9 cellular contexts compared by ENCODE assay signal in the genomic region with DNA sequence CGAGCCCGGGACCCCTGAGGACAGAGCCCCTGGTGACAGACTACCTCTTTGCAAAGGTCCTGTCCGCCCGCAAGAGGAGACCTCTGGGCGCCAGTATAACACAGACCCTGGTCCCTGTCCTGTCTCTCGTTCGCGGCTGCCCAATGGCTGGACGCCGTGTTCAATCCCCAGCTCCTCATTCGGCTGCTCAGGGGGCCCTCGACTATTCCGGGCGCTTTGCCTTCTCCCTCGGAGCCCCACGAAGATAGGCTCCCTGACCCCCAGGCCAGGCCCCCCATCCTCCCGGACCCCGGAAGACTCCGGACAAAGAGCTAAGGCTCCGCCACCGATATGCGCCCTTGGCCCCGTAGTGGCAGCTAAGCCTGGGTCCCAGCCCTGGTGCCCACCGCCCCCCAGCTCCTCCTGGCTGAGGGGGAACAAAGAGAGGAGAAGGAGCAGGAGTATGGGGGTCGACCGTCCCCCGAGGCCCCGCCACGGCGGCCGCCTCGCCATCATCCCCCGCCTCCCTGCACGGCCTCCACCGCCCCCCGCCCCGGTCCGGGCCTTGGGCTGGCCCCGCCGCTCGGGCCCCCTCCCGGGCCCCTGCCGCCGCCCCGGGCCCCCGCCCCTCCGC. TPM values are rescaled to one million over a fixed set of nuclear protein-coding genes. Genes with fewer than 3 reads are reported as not detected.
DNase-seq lines count a peak whose midpoint lies in the region; ATAC-seq and TF ChIP-seq lines count a peak whose summit lies in the region.
"Had no signal": no experiment of that assay in that cellular context is flagged by ENCODE, and none has a peak within 500 bp of the region (broad histone marks: within the 10 kb centered on the region; RNA-seq: fewer than 3 reads in every experiment).

No MANE protein-coding gene starts in this region.

- H3K4me3 ChIP-seq in iPS-18a (ENCODE audit: low read length), result peak overlapping the region; percentile 56
- peak overlapping the region; percentile 47 to 60 (median 54) for H3K4me3 ChIP-seq in tibial nerve

- no peak for DNase-seq in activated T-cell treated with anti-CD3 and anti-CD28 coated beads, Interleukin-2, amount 50 U/mL, for 4 hours
- DNase-seq in activated T-cell treated with anti-CD3 and anti-CD28 coated beads for 4 hours (no peak), tibial nerve (ENCODE audit: low spot score in 2 of 2) (no peak)
- peak in 1 of 2 donors; percentile 15 for DNase-seq in activated T-cell treated with anti-CD3 and anti-CD28 coated beads, Interleukin-2, amount 50 U/mL, for 72 hours
- DNase-seq in activated CD4-positive, CD25-positive, alpha-beta regulatory T cell (lab: John Stamatoyannopoulos, UW), result no peak
- no peak for DNase-seq in naive thymus-derived CD8-positive, alpha-beta T cell

- no peaks in the 10 kb centered on the region for H3K9me3 Mint-ChIP-seq in activated T-cell treated with anti-CD3 and anti-CD28 coated beads, Interleukin-2, amount 50 U/mL, for 4 hours
- no peaks in the 10 kb centered on the region for H3K9me3 Mint-ChIP-seq in activated T-cell treated with anti-CD3 and anti-CD28 coated beads, Interleukin-2, amount 50 U/mL, for 72 hours
- peaks cover 0 to 2% (median 0%) of the 10 kb centered on the region in 9 donors for H3K9me3 Mint-ChIP-seq in naive thymus-derived CD8-positive, alpha-beta T cell

- POLR2A ChIA-PET in naive thymus-derived CD8-positive, alpha-beta T cell (lab: Charles Lee), result interaction anchor here (1.2 to 2.1 kb wide), 4 partner anchors 22 to 432 kb away, joined by 4 to 5 read pairs (median 4); a partner anchor contains a TSS

- TF ChIP-seq EP300 in tibial nerve (IDR thresholded peaks at IDR 0.05), result no peak

- 2 to 5% methylated on average over 10 to 20 of the region's 47 CpGs for WGBS in tibial nerve, 2 donors

- H3K4me1 ChIP-seq in iPS-18a (ENCODE audit: control insufficient read depth, low read depth, low read length) (peaks cover 4% of the 10 kb centered on the region), tibial nerve (peaks cover 0 to 33% (median 8%) of the 10 kb centered on the region in 4 donors)

- no peak for TF ChIP-seq POLR2A in tibial nerve (IDR thresholded peaks at IDR 0.05)

- H3K27ac Mint-ChIP-seq in activated T-cell treated with anti-CD3 and anti-CD28 coated beads, Interleukin-2, amount 50 U/mL, for 72 hours, result no peak overlapping the region
- peak overlapping the region in 1 of 10 donors; percentile 62 for H3K27ac Mint-ChIP-seq in naive thymus-derived CD8-positive, alpha-beta T cell

- H3K27ac ChIP-seq in iPS-18a (ENCODE audit: low read length), result no peak overlapping the region
- H3K27ac ChIP-seq in tibial nerve, result peak overlapping the region in 2 of 4 donors; percentile 93 to 98

- peaks cover 5% of the 10 kb centered on the region for H3K36me3 ChIP-seq in iPS-18a (ENCODE audit: control insufficient read depth, low read depth, low read length)
- H3K36me3 ChIP-seq in tibial nerve, result no peaks in the 10 kb centered on the region

- H3K4me1 Mint-ChIP-seq in activated T-cell treated with anti-CD3 and anti-CD28 coated beads, Interleukin-2, amount 50 U/mL, for 4 hours (ENCODE audit: low read depth), result peaks cover 22% of the 10 kb centered on the region
- peaks cover 21% of the 10 kb centered on the region for H3K4me1 Mint-ChIP-seq in activated T-cell treated with anti-CD3 and anti-CD28 coated beads, Interleukin-2, amount 50 U/mL, for 72 hours (ENCODE audit: low read depth)
- peaks cover 7 to 28% (median 24%) of the 10 kb centered on the region in 4 donors for H3K4me1 Mint-ChIP-seq in naive thymus-derived CD8-positive, alpha-beta T cell

- peak overlapping the region; percentile 50 for H3K4me3 Mint-ChIP-seq in activated T-cell treated with anti-CD3 and anti-CD28 coated beads, Interleukin-2, amount 50 U/mL, for 4 hours
- H3K4me3 Mint-ChIP-seq in activated T-cell treated with anti-CD3 and anti-CD28 coated beads, Interleukin-2, amount 50 U/mL, for 72 hours, result peak overlapping the region; percentile 75 to 99
- H3K4me3 Mint-ChIP-seq in naive thymus-derived CD8-positive, alpha-beta T cell, result peak overlapping the region in 5 of 10 donors; percentile 56 to 69 (median 61)

- H3K27me3 Mint-ChIP-seq in activated T-cell treated with anti-CD3 and anti-CD28 coated beads, Interleukin-2, amount 50 U/mL, for 4 hours (ENCODE audit: low read depth), result peaks cover 25% of the 10 kb centered on the region
- peaks cover 31% of the 10 kb centered on the region for H3K27me3 Mint-ChIP-seq in activated T-cell treated with anti-CD3 and anti-CD28 coated beads, Interleukin-2, amount 50 U/mL, for 72 hours (ENCODE audit: low read depth)
- H3K27me3 Mint-ChIP-seq in naive thymus-derived CD8-positive, alpha-beta T cell, result peaks cover 2 to 28% (median 11%) of the 10 kb centered on the region in 5 donors

- no peak for ATAC-seq in activated T-cell treated with anti-CD3 and anti-CD28 coated beads, Interleukin-2, amount 50 U/mL, for 4 hours
- ATAC-seq in activated T-cell treated with anti-CD3 and anti-CD28 coated beads, Interleukin-2, amount 50 U/mL, for 72 hours (replicated peaks in 1 of 2), result no peak
- ATAC-seq in HG03439 (IDR thresholded peaks at IDR 0.05; ENCODE audit: unreplicated experiment), result no peak
- ATAC-seq in naive thymus-derived CD8-positive, alpha-beta T cell, result no peak

- no peak overlapping the region for H3K9ac ChIP-seq in iPS-18a (ENCODE audit: low read length)

- H3K9me3 ChIP-seq in iPS-18a (ENCODE audit: control insufficient read depth, low read depth, low read length) (no peaks in the 10 kb centered on the region), tibial nerve (no peaks in the 10 kb centered on the region)

- no peak for TF ChIP-seq CTCF in tibial nerve (IDR thresholded peaks at IDR 0.05)

- no peaks in the 10 kb centered on the region for H3K36me3 Mint-ChIP-seq in activated T-cell treated with anti-CD3 and anti-CD28 coated beads, Interleukin-2, amount 50 U/mL, for 4 hours (ENCODE audit: insufficient read depth)
- peaks cover 2 to 8% of the 10 kb centered on the region in 2 donors for H3K36me3 Mint-ChIP-seq in activated T-cell treated with anti-CD3 and anti-CD28 coated beads, Interleukin-2, amount 50 U/mL, for 72 hours (ENCODE audit: insufficient read depth in 2 of 2)
- peaks cover 0 to 2% (median 0%) of the 10 kb centered on the region in 3 donors for H3K36me3 Mint-ChIP-seq in naive thymus-derived CD8-positive, alpha-beta T cell

- H3K27me3 ChIP-seq in iPS-18a (ENCODE audit: control insufficient read depth, insufficient read depth, low read length) (no peaks in the 10 kb centered on the region), tibial nerve (peaks cover 0 to 20% of the 10 kb centered on the region in 2 donors)

RNA-seq across cellular contexts. Expression of a gene that starts 0.4 kb away (rescaled TPM):
- total RNA-seq in activated T-cell treated with anti-CD3 and anti-CD28 coated beads, Interleukin-2, amount 50 U/mL, for 4 hours, result 10 to 100 TPM; 11.0 to 15.0 (median 12.3) TPM
- total RNA-seq in activated T-cell treated with anti-CD3 and anti-CD28 coated beads, Interleukin-2, amount 50 U/mL, for 72 hours, result 10 to 100 TPM; 14.2 to 17.4 TPM
- total RNA-seq in tibial nerve, result 10 to 100 TPM in 1 of 4 donors, 1 to 10 TPM in 2, under 1 TPM in 1; 0.87 to 13.5 (median 1.5) TPM
- total RNA-seq in naive thymus-derived CD8-positive, alpha-beta T cell, result 1 to 10 TPM; 7.1 to 7.9 TPM
- under 1 TPM; 0.21 to 0.60 (median 0.42) TPM for polyA plus RNA-seq in naive thymus-derived CD8-positive, alpha-beta T cell

RNA-seq across cellular contexts. Expression of a gene that starts 23.5 kb away (rescaled TPM):
- 10 to 100 TPM; 21.3 to 24.3 (median 22.0) TPM for total RNA-seq in activated T-cell treated with anti-CD3 and anti-CD28 coated beads, Interleukin-2, amount 50 U/mL, for 4 hours
- total RNA-seq in activated T-cell treated with anti-CD3 and anti-CD28 coated beads, Interleukin-2, amount 50 U/mL, for 72 hours, result 10 to 100 TPM; 27.7 to 27.8 TPM
- total RNA-seq in tibial nerve, result 10 to 100 TPM; 32.4 to 88.5 (median 51.8) TPM
- total RNA-seq in naive thymus-derived CD8-positive, alpha-beta T cell, result 10 to 100 TPM; 18.1 to 18.7 TPM
- 10 to 100 TPM in 1 of 3 donors, 1 to 10 TPM in 2; 8.1 to 14.2 (median 8.5) TPM for polyA plus RNA-seq in naive thymus-derived CD8-positive, alpha-beta T cell

RNA-seq across cellular contexts. Expression of a gene that starts 27.0 kb away (rescaled TPM):
- 10 to 100 TPM; 14.4 to 17.5 (median 17.2) TPM for total RNA-seq in activated T-cell treated with anti-CD3 and anti-CD28 coated beads, Interleukin-2, amount 50 U/mL, for 4 hours
- 10 to 100 TPM; 34.7 to 42.2 TPM for total RNA-seq in activated T-cell treated with anti-CD3 and anti-CD28 coated beads, Interleukin-2, amount 50 U/mL, for 72 hours
- 10 to 100 TPM; 13.8 to 26.4 (median 15.9) TPM for total RNA-seq in tibial nerve
- total RNA-seq in naive thymus-derived CD8-positive, alpha-beta T cell, result 10 to 100 TPM; 28.6 to 30.6 TPM
- polyA plus RNA-seq in naive thymus-derived CD8-positive, alpha-beta T cell, result 1 to 10 TPM; 3.0 to 3.7 (median 3.5) TPM

RNA-seq across cellular contexts. Expression of a gene that starts 40.7 kb away (rescaled TPM):
- not detected for total RNA-seq in activated T-cell treated with anti-CD3 and anti-CD28 coated beads, Interleukin-2, amount 50 U/mL, for 4 hours
- total RNA-seq in activated T-cell treated with anti-CD3 and anti-CD28 coated beads, Interleukin-2, amount 50 U/mL, for 72 hours, result not detected
- total RNA-seq in tibial nerve, result not detected
- total RNA-seq in naive thymus-derived CD8-positive, alpha-beta T cell, result not detected
- not detected for polyA plus RNA-seq in naive thymus-derived CD8-positive, alpha-beta T cell
- total RNA-seq: PC-3 had no signal

RNA-seq across cellular contexts. Expression of a gene that starts 52.8 kb away (rescaled TPM):
- 100 to 1,000 TPM; 178 to 200 (median 193) TPM for total RNA-seq in activated T-cell treated with anti-CD3 and anti-CD28 coated beads, Interleukin-2, amount 50 U/mL, for 4 hours
- total RNA-seq in activated T-cell treated with anti-CD3 and anti-CD28 coated beads, Interleukin-2, amount 50 U/mL, for 72 hours, result 100 to 1,000 TPM; 205 to 228 TPM
- 100 to 1,000 TPM; 143 to 196 (median 186) TPM for total RNA-seq in tibial nerve
- total RNA-seq in naive thymus-derived CD8-positive, alpha-beta T cell, result 10 to 100 TPM; 78.8 to 83.4 TPM
- polyA plus RNA-seq in naive thymus-derived CD8-positive, alpha-beta T cell, result 100 to 1,000 TPM; 143 to 167 (median 151) TPM
